ENCODE assay signal across 8 cellular contexts in the genomic region with DNA sequence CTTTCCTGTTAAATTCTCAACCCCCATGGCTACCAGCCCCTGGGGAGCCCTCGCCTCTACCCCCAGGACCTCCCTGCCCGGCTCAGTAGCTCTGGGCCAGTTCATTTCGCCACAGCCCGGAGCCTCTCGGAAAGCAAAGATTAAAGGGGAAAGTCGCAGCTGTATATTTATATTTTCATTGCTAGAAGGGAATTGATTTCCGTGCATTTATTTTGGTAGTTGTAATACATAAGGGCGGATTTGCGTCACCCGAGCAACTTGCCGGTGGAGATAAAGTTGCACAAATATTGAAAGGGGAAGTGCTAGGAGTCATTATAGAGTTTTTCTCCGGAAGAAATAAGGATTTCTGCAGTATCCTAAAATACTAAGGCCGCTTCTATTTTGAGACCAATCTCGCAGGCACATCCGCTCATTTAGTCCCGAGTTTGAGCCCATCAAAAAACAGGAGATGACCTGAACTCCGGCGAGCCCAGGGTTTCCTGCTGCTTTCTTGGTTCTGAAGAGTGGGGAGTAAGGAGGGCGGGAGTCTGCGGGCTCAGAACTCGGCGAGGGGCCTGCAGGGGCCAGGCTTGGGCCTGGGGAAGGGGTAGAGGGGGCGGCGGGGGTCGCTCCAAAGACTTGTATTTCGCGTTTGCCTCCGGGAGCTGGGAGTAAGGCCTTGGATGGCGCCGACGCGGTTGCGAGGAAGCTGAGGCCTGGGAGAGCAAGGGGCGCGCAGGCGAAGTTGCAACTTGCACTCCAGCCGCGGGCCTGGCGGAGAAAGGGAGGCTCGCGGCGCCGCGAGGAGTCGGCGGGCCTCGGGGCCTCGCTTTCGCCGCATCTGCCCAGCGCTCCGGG. TPM values are rescaled to one million over a fixed set of nuclear protein-coding genes. Genes with fewer than 3 reads are reported as not detected.
DNase-seq lines count a peak whose midpoint lies in the region; ATAC-seq and TF ChIP-seq lines count a peak whose summit lies in the region.

No MANE protein-coding gene starts in this region.

- peaks cover 79% of the 10 kb centered on the region for H3K27me3 Mint-ChIP-seq in stimulated activated naive CD8-positive, alpha-beta T cell treated with anti-CD3 and anti-CD28 coated beads, Interleukin-15, Interleukin-2, amounts not matched to agents 100 ng/mL and 50 ng/mL, for 24 hours
- peaks cover 54 to 93% (median 64%) of the 10 kb centered on the region in 5 donors for H3K27me3 Mint-ChIP-seq in naive thymus-derived CD8-positive, alpha-beta T cell

- DNase-seq in stimulated activated naive CD8-positive, alpha-beta T cell treated with anti-CD3 and anti-CD28 coated beads, Interleukin-15, Interleukin-2, amounts not matched to agents 100 U/mL and 50 U/mL, for 24 hours: no peak
- no peak for DNase-seq in esophagus squamous epithelium (lab: John Stamatoyannopoulos, UW)
- DNase-seq in naive thymus-derived CD8-positive, alpha-beta T cell: no peak
- no peak for DNase-seq in NCI-H748 (lab: John Stamatoyannopoulos, UW; ENCODE audit: unreplicated experiment)

- peak overlapping the region in 3 of 4 donors; percentile 20 to 80 (median 57) for H3K4me3 ChIP-seq in esophagus squamous epithelium

- H3K27ac Mint-ChIP-seq in stimulated activated naive CD8-positive, alpha-beta T cell treated with anti-CD3 and anti-CD28 coated beads, Interleukin-15, Interleukin-2, amounts not matched to agents 100 ng/mL and 50 ng/mL, for 24 hours: no peak overlapping the region
- peak overlapping the region in 1 of 10 donors; percentile 49 for H3K27ac Mint-ChIP-seq in naive thymus-derived CD8-positive, alpha-beta T cell

- peaks cover 0 to 68% (median 14%) of the 10 kb centered on the region in 4 donors for H3K27me3 ChIP-seq in esophagus squamous epithelium

- H3K36me3 ChIP-seq in esophagus squamous epithelium: no peaks in the 10 kb centered on the region

- intact Hi-C loops in esophagus squamous epithelium (cut with DNase I): loop anchor here (5.0 kb wide), 1 partner anchor 326 kb away; no protein-coding TSS in a partner anchor

- H3K4me1 ChIP-seq in esophagus squamous epithelium: peaks cover 18 to 57% (median 21%) of the 10 kb centered on the region in 3 donors

- H3K4me3 Mint-ChIP-seq in stimulated activated naive CD8-positive, alpha-beta T cell treated with anti-CD3 and anti-CD28 coated beads, Interleukin-15, Interleukin-2, amounts not matched to agents 100 ng/mL and 50 ng/mL, for 24 hours: peak overlapping the region; percentile 37
- peak overlapping the region in 7 of 10 donors; percentile 4 to 79 (median 48) for H3K4me3 Mint-ChIP-seq in naive thymus-derived CD8-positive, alpha-beta T cell

- H3K4me1 Mint-ChIP-seq in stimulated activated naive CD8-positive, alpha-beta T cell treated with anti-CD3 and anti-CD28 coated beads, Interleukin-15, Interleukin-2, amounts not matched to agents 100 ng/mL and 50 ng/mL, for 24 hours (ENCODE audit: low read depth): peaks cover 39% of the 10 kb centered on the region
- H3K4me1 Mint-ChIP-seq in naive thymus-derived CD8-positive, alpha-beta T cell: peaks cover 9 to 41% (median 36%) of the 10 kb centered on the region in 4 donors

- no peaks in the 10 kb centered on the region for H3K9me3 Mint-ChIP-seq in stimulated activated naive CD8-positive, alpha-beta T cell treated with anti-CD3 and anti-CD28 coated beads, Interleukin-15, Interleukin-2, amounts not matched to agents 100 ng/mL and 50 ng/mL, for 24 hours
- peaks cover 0 to 2% (median 0%) of the 10 kb centered on the region in 9 donors for H3K9me3 Mint-ChIP-seq in naive thymus-derived CD8-positive, alpha-beta T cell

- POLR2A ChIA-PET in naive thymus-derived CD8-positive, alpha-beta T cell (lab: Charles Lee): no interaction called here

- H3K9me3 ChIP-seq in esophagus squamous epithelium: no peaks in the 10 kb centered on the region

- TF ChIP-seq CTCF in esophagus squamous epithelium (IDR thresholded peaks at IDR 0.05): no peak

- ATAC-seq in stimulated activated naive CD8-positive, alpha-beta T cell treated with anti-CD3 and anti-CD28 coated beads, Interleukin-15, Interleukin-2, amounts not matched to agents 100 U/mL and 50 U/mL, for 24 hours: no peak
- no peak for ATAC-seq in naive thymus-derived CD8-positive, alpha-beta T cell
- no peak for ATAC-seq in HG02885 (IDR thresholded peaks at IDR 0.05; ENCODE audit: poor library complexity, unreplicated experiment)
- ATAC-seq in GM21390 (IDR thresholded peaks at IDR 0.05; ENCODE audit: unreplicated experiment): no peak
- no peak for ATAC-seq in HG03521 (IDR thresholded peaks at IDR 0.05; ENCODE audit: unreplicated experiment)

- peak overlapping the region; percentile 60 to 95 (median 85) for H3K27ac ChIP-seq in esophagus squamous epithelium

- WGBS in esophagus squamous epithelium, 2 donors: 58 to 78% methylated on average over 15 to 22 of the region's 52 CpGs

- no peak for TF ChIP-seq POLR2A in esophagus squamous epithelium (IDR thresholded peaks at IDR 0.05)

- peaks cover 5% of the 10 kb centered on the region for H3K36me3 Mint-ChIP-seq in stimulated activated naive CD8-positive, alpha-beta T cell treated with anti-CD3 and anti-CD28 coated beads, Interleukin-15, Interleukin-2, amounts not matched to agents 100 ng/mL and 50 ng/mL, for 24 hours (ENCODE audit: low read depth)
- H3K36me3 Mint-ChIP-seq in naive thymus-derived CD8-positive, alpha-beta T cell: peaks cover 0 to 2% (median 0%) of the 10 kb centered on the region in 3 donors

RNA-seq across cellular contexts. Expression of a gene that starts 2.5 kb away (rescaled TPM):
- 1 to 10 TPM in 2 of 4 donors, under 1 TPM in 2; 0.23 to 7.2 (median 0.97) TPM for total RNA-seq in esophagus squamous epithelium
- under 1 TPM; 0.10 to 0.33 TPM for total RNA-seq in naive thymus-derived CD8-positive, alpha-beta T cell
- polyA plus RNA-seq in naive thymus-derived CD8-positive, alpha-beta T cell: not detected
